Comparison of ENCODE assay signal across 29 cellular contexts in genomic region chr3:117928836-117929235, GRCh38.
"Had no signal": no experiment of that assay in that cellular context is flagged by ENCODE, and none has a peak within 500 bp of the region (broad histone marks: within the 10 kb centered on the region; RNA-seq: fewer than 3 reads in every experiment).

No MANE protein-coding gene starts in this region.

- DNase-seq: activated B cell treated with CpG ODN at 0.5 μM for 24 hours; activated CD4-positive, alpha-beta memory T cell treated with anti-CD3 and anti-CD28 coated beads for 36 hours; activated CD4-positive, alpha-beta T cell treated with anti-CD3 and anti-CD28 coated beads for 4 hours; activated CD4-positive, alpha-beta T cell treated with anti-CD3 and anti-CD28 coated beads, Interleukin-2, amount 10 ng/mL, durations not matched to agents 24 days and 14 days; activated CD4-positive, alpha-beta T cell treated with anti-CD3 and anti-CD28 coated beads, Interleukin-2, amount 50 U/mL, for 1 hour; activated CD4-positive, alpha-beta T cell treated with anti-CD3 and anti-CD28 coated beads, Interleukin-2, amount 50 U/mL, for 4 hours; activated CD4-positive, CD25-positive, alpha-beta regulatory T cell treated with anti-CD3 and anti-CD28 coated beads, Interleukin-2, amount 50 U/mL, for 72 hours; activated CD8-positive, alpha-beta memory T cell treated with anti-CD3 and anti-CD28 coated beads, Interleukin-2, amount 50 U/mL, for 4 hours; activated CD8-positive, alpha-beta T cell treated with anti-CD3 and anti-CD28 coated beads for 36 hours; activated effector memory CD4-positive, alpha-beta T cell treated with anti-CD3 and anti-CD28 coated beads, Interleukin-2, amount 50 U/mL, for 16 hours; activated gamma-delta T cell treated with Interleukin-2 at 50 U/mL for 16 hours; activated naive CD4-positive, alpha-beta T cell; activated naive CD4-positive, alpha-beta T cell treated with anti-CD3 and anti-CD28 coated beads for 36 hours; activated naive CD4-positive, alpha-beta T cell treated with anti-CD3 and anti-CD28 coated beads, Interleukin-2, amount 50 U/mL, for 16 hours; activated naive CD8-positive, alpha-beta T cell treated with anti-CD3 and anti-CD28 coated beads for 36 hours; activated T-cell treated with anti-CD3 and anti-CD28 coated beads for 4 hours; activated T-cell treated with anti-CD3 and anti-CD28 coated beads, Interleukin-2, amount 50 U/mL, for 1 hour; activated T-cell treated with anti-CD3 and anti-CD28 coated beads, Interleukin-2, amount 50 U/mL, for 4 hours; activated T-cell treated with anti-CD3 and anti-CD28 coated beads, Interleukin-2, amount 50 U/mL, for 72 hours; adrenal gland; amniotic stem cell; aorta; caudate nucleus; cerebellar nuclear complex; T-helper 2 cell; T-helper 9 cell had no signal

- H3K4me1 ChIP-seq: adrenal gland had no signal

- H3K27me3 ChIP-seq: adrenal gland had no signal

- H3K36me3 ChIP-seq: adrenal gland, cardiac muscle cell had no signal

- ATAC-seq: activated CD8-positive, alpha-beta T cell treated with anti-CD3 and anti-CD28 coated beads for 36 hours; activated naive CD4-positive, alpha-beta T cell treated with anti-CD3 and anti-CD28 coated beads, Interleukin-2, amount 50 U/mL, for 72 hours; activated T-cell treated with anti-CD3 and anti-CD28 coated beads, Interleukin-2, amount 50 U/mL, for 4 hours; activated T-cell treated with anti-CD3 and anti-CD28 coated beads, Interleukin-2, amount 50 U/mL, for 72 hours; activated T-helper 17 cell treated with anti-CD3 and anti-CD28 coated beads, Interleukin-2, amount 50 U/mL, for 72 hours had no signal

- H3K4me3 ChIP-seq: adrenal gland, cardiac muscle cell had no signal
